12 cellular contexts compared by ENCODE assay signal in the genomic region with DNA sequence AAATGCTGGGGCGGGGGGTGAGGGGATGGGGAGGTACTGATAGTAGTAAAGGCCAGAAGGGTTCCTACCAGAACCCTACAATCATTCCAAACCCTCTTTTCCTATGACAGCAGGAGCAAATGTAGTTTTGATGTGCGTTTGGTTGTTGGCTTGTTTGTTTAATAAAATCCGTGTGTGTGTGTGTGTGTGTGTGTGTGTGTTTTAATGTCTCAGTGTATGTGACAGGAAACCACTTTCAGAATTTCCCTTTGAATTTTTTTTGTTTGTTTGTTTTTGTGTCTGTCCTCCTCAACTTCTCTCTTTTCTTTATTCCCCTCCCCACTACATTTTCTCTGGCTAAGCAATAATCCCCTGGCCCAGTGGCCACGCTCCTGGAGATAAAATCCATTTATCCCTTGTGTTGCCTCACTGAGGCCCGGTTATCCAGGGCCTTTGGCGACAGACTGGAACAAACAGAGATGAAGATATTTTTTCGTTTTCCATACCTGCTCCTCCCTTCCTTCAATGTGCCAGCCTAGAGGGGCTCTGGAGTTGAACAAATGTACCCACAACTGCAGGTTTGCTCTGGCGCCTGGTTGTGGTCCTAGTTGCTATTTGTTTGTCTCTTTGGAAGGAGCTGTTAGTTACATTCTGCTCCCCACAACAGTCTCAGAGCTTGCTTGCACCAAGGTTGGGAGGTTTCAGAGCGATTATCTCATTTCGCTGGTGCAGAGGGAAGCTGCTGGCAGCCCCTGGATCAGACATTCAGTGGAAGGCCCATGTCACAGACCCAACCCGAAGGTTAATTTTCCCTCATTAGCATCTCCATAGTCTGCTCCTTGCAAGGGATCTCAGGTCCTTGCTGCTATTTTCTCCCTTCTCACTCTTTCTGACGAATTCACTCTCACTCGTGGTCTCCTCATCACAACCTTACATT. TPM values are rescaled to one million over a fixed set of nuclear protein-coding genes. Genes with fewer than 3 reads are reported as not detected.
DNase-seq lines count a peak whose midpoint lies in the region; ATAC-seq and TF ChIP-seq lines count a peak whose summit lies in the region.
"Had no signal": no experiment of that assay in that cellular context is flagged by ENCODE, and none has a peak within 500 bp of the region (broad histone marks: within the 10 kb centered on the region; RNA-seq: fewer than 3 reads in every experiment).

No MANE protein-coding gene starts in this region.

- H3K36me3 ChIP-seq in HEK293 (ENCODE audit: control insufficient read depth in 2 of 2, insufficient read depth in 1 of 2, low read length in 2 of 2) (peaks cover 10 to 20% of the 10 kb centered on the region in 2 experiments), brain microvascular endothelial cell (replicated peaks) (peaks cover 21% of the 10 kb centered on the region), stomach (no peaks in the 10 kb centered on the region)
- H3K36me3 ChIP-seq: neutrophil had no signal

- peak; percentile 18 for DNase-seq in brain microvascular endothelial cell
- DNase-seq in stomach = no peak
- no peak for DNase-seq in foreskin keratinocyte
- DNase-seq in activated effector memory CD4-positive, alpha-beta T cell treated with anti-CD3 and anti-CD28 coated beads, Interleukin-2, amount 50 U/mL, for 16 hours = no peak
- no peak for DNase-seq in posterior cingulate gyrus
- no peak for DNase-seq in nucleus accumbens (lab: John Stamatoyannopoulos, UW)
- DNase-seq: activated CD4-positive, alpha-beta T cell treated with anti-CD3 and anti-CD28 coated beads for 4 hours; stimulated activated CD4-positive, alpha-beta T cell treated with anti-CD3 and anti-CD28 coated beads, Interleukin-1b, Interleukin-23, amount 100 ng/mL, for 48 hours; T-cell had no signal

- CTCF ChIA-PET in HEK293 (lab: Yijun Ruan, JAX) = no interaction called here

- no peak for ATAC-seq in foreskin keratinocyte
- ATAC-seq: T-cell had no signal

- in situ Hi-C loops in brain microvascular endothelial cell (cut with HindIII; ENCODE audit: low pct_ligation_motif_present, low sequenced_read_pairs) = loop anchor here (25.0 kb wide), 2 partner anchors 1061 to 1311 kb away; no protein-coding TSS in a partner anchor

- 14 to 29% (median 19%) methylated on average over 13 of the region's 13 CpGs for WGBS in stomach, 5 donors

- TF ChIP-seq CTCF in HEK293 (tag by site-specific recombination; IDR thresholded peaks at IDR 0.05) (no peak), brain microvascular endothelial cell (IDR thresholded peaks at IDR 0.05; ENCODE audit: low read depth, low read length, missing control alignments) (no peak), stomach (IDR thresholded peaks at IDR 0.05) (no peak), foreskin keratinocyte (conservative IDR thresholded peaks at IDR 0.05) (no peak)

- H3K27me3 ChIP-seq in brain microvascular endothelial cell (replicated peaks) (no peaks in the 10 kb centered on the region), layer of hippocampus (ENCODE audit: control insufficient read depth, insufficient read depth, low read length) (peaks cover 10% of the 10 kb centered on the region), stomach (peaks cover 0 to 64% (median 12%) of the 10 kb centered on the region in 3 donors), foreskin keratinocyte (no peaks in the 10 kb centered on the region)

- no peak for TF ChIP-seq POLR2A in stomach (IDR thresholded peaks at IDR 0.05)

- H3K4me1 ChIP-seq in HEK293 (ENCODE audit: control insufficient read depth, insufficient read depth, low read length) (peaks cover 12% of the 10 kb centered on the region), stomach (peaks cover 57 to 93% (median 81%) of the 10 kb centered on the region in 4 donors), foreskin keratinocyte (no peaks in the 10 kb centered on the region)

- H3K4me3 ChIP-seq in HEK293 (ENCODE audit: low read depth, low read length) (no peak overlapping the region), brain microvascular endothelial cell (ENCODE audit: low read depth, low read length) (peak overlapping the region; percentile 79), stomach (peak overlapping the region; percentile 80 to 89 (median 88))

- POLR2A ChIA-PET in HEK293 (lab: Yijun Ruan, JAX) = interaction anchor here (0.6 to 2.2 kb wide), 3 partner anchors 9 to 14 kb away, joined by 3 to 5 read pairs (median 3); no protein-coding TSS in a partner anchor

- TF ChIP-seq EP300 in stomach (IDR thresholded peaks at IDR 0.05) = no peak

- H3K27ac ChIP-seq in HEK293 (ENCODE audit: extremely low read depth, low read depth, low read length) (no peak overlapping the region), brain microvascular endothelial cell (peak overlapping the region; percentile 77), layer of hippocampus (ENCODE audit: low read depth, low read length) (peak overlapping the region; percentile 38), stomach (peak overlapping the region; percentile 96 to 97 (median 97)), foreskin keratinocyte (no peak overlapping the region)
- H3K27ac ChIP-seq: neutrophil had no signal

- H3K9me3 ChIP-seq in HEK293 (ENCODE audit: control insufficient read depth, insufficient read depth, low read depth, low read length) (no peaks in the 10 kb centered on the region), stomach (no peaks in the 10 kb centered on the region)
- H3K9me3 ChIP-seq: neutrophil had no signal

- intact Hi-C loops in stomach (cut with DNase I; ENCODE audit: low total_unique reads) (no loop called here), posterior cingulate gyrus (cut with DNase I) (loop anchor here (10.0 kb wide), 2 partner anchors 944 to 1934 kb away; no protein-coding TSS in a partner anchor)

TF ChIP-seq in HEK293, 187 proteins besides CTCF, POLR2A, EP300 and RAD21 (continues in another document):
- no peak for TF ChIP-seq ZNF274 (IDR thresholded peaks at IDR 0.05; ENCODE audit: low read length)
- no peak for TF ChIP-seq ZNF274 (tag by site-specific recombination; IDR thresholded peaks at IDR 0.05; ENCODE audit: borderline replicate concordance)
- no peak for TF ChIP-seq ZNF530 (tag by site-specific recombination; IDR thresholded peaks at IDR 0.05; ENCODE audit: low read depth)
- TF ChIP-seq ZSCAN4 (tag by site-specific recombination; IDR thresholded peaks at IDR 0.05) = peak; percentile 67; the same call in 1 of the 2 replicates
- no peak for TF ChIP-seq ZNF174 (tag by site-specific recombination; IDR thresholded peaks at IDR 0.05)
- no peak for TF ChIP-seq ZNF140 (tag by site-specific recombination; IDR thresholded peaks at IDR 0.05)
- TF ChIP-seq ZNF366 (tag by site-specific recombination; conservative IDR thresholded peaks at IDR 0.05) = 0 out of 2 replicates have a peak, but pooled peaks have one; percentile 19
- no peak for TF ChIP-seq ZFP37 (tag by site-specific recombination; IDR thresholded peaks at IDR 0.05)
- TF ChIP-seq ZNF48 (tag by site-specific recombination; IDR thresholded peaks at IDR 0.05) = no peak
- TF ChIP-seq ZNF449 (tag by site-specific recombination; IDR thresholded peaks at IDR 0.05) = no peak
- no peak for TF ChIP-seq TSHZ1 (tag by site-specific recombination; IDR thresholded peaks at IDR 0.05; ENCODE audit: borderline replicate concordance)
- peak; percentile 32; the same call in 1 of the 2 replicates for TF ChIP-seq WT1 (tag by site-specific recombination; IDR thresholded peaks at IDR 0.05)

RNA-seq across cellular contexts. Expression of gene NR2F2, which starts 17.9 kb away (rescaled TPM):
- total RNA-seq in stomach = 10 to 100 TPM; 36.8 to 96.2 (median 63.0) TPM
- polyA plus RNA-seq in stomach = 10 to 100 TPM; 30.9 to 47.4 (median 39.7) TPM
- total RNA-seq in foreskin keratinocyte = 24.9 and 30.6 TPM in 2 replicates
- polyA plus RNA-seq in foreskin keratinocyte = 20.3 and 20.8 TPM in 2 replicates

Comparison
In these comparisons a context has a peak if more than half of its experiments do, and no peak if none do; other contexts are left out.
1. H3K27ac ChIP-seq: peak in brain microvascular endothelial cell (single experiment), layer of hippocampus (single experiment) and stomach (5 of 5); none in HEK293 (single experiment) and foreskin keratinocyte (single experiment).